ENCODE assay signal across 16 cellular contexts in the genomic region with DNA sequence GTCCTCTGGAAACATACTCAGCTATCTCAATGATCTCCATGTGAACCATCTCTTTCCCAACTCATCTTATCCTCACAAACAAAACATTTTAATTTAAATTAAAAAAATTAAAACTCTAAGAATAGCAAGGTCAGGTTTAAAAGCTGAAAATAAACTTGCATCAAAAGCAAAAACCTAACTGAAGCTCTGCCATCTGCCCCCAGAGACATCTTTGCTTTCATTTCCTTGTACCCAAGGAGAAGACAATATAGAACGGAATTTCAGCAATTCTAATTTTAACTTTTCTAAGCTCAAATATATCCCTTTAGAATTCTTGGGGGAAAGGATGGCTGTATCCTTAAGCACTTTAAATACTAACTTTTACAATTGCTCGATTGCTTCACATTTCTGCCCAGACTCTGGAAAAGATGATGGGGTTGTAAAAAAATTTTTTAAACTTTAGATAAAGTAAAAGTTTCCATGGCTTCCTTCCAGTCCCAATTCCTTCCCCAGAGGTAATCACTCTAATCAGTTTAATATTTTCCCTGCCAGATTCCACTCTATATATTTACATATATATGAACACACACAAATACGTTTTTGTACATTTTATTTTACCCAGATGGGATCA.
A peak's percentile ranks its signal among the peaks of the same experiment; 100 is the strongest.
DNase-seq lines count a peak whose midpoint lies in the region; FAIRE-seq and TF ChIP-seq lines count a peak whose summit lies in the region.
"Had no signal": no experiment of that assay in that cellular context is flagged by ENCODE, and none has a peak within 500 bp of the region (broad histone marks: within the 10 kb centered on the region; RNA-seq: fewer than 3 reads in every experiment).

No MANE protein-coding gene starts in this region.

- TF ChIP-seq POLR2A in GM12892 (IDR thresholded peaks at IDR 0.05; ENCODE audit: low read depth, low read length) (no peak), erythroblast (IDR thresholded peaks at IDR 0.05; ENCODE audit: low read length) (no peak)

- 29% methylated on average over 3 of the region's 3 CpGs for WGBS in smooth muscle cell (ENCODE audit: low lambda C conversion rate)

- no peak for DNase-seq in GM12892 (ENCODE audit: insufficient read length)
- DNase-seq in dorsolateral prefrontal cortex = no peak
- no peak for DNase-seq in smooth muscle cell (lab: John Stamatoyannopoulos, UW; ENCODE audit: unreplicated experiment)
- no peak for DNase-seq in HuH-7.5 (ENCODE audit: low spot score)
- no peak for DNase-seq in head of caudate nucleus
- DNase-seq in SW480 (ENCODE audit: low spot score) = no peak
- DNase-seq in erythroblast (lab: John Stamatoyannopoulos, UW) = no peak
- DNase-seq: activated CD4-positive, alpha-beta T cell treated with anti-CD3 and anti-CD28 coated beads, Interleukin-2, amount 50 U/mL, for 4 hours; CD4-positive, CD25-positive, alpha-beta regulatory T cell; NCI-H2107; NCI-H82 had no signal

- H3K79me2 ChIP-seq in OCI-LY3 (ENCODE audit: low read length) = peaks cover 7% of the 10 kb centered on the region; the same call in 1 of the 2 replicates
- H3K79me2 ChIP-seq in smooth muscle cell (ENCODE audit: low read depth) = peaks cover 23% of the 10 kb centered on the region

- no peaks in the 10 kb centered on the region for H3K27me3 ChIP-seq in OCI-LY3 (ENCODE audit: low read depth, low read length)
- no peaks in the 10 kb centered on the region for H3K27me3 ChIP-seq in dorsolateral prefrontal cortex
- H3K27me3 ChIP-seq in smooth muscle cell (ENCODE audit: low read depth) = no peaks in the 10 kb centered on the region
- H3K27me3 ChIP-seq: tibial nerve had no signal

- no peak for TF ChIP-seq CTCF in OCI-LY3 (IDR thresholded peaks at IDR 0.05; ENCODE audit: low read depth, low read length)
- no peak for TF ChIP-seq CTCF in dorsolateral prefrontal cortex (IDR thresholded peaks at IDR 0.05 in 54 of 56, conservative IDR thresholded peaks at IDR 0.05 in 2 of 56; ENCODE audit: low read depth in 1 of 56, partially characterized antibody in 56 of 56)
- TF ChIP-seq CTCF in smooth muscle cell (IDR thresholded peaks at IDR 0.05; ENCODE audit: borderline replicate concordance, insufficient read depth, poor library complexity, severe bottlenecking) = no peak

- H4K20me1 ChIP-seq in OCI-LY3 (ENCODE audit: insufficient read depth, low read length) = no peaks in the 10 kb centered on the region
- H4K20me1 ChIP-seq in smooth muscle cell (ENCODE audit: low read depth) = peaks cover 38% of the 10 kb centered on the region

- no peaks in the 10 kb centered on the region for H3K9me3 ChIP-seq in OCI-LY3 (ENCODE audit: insufficient read depth, low read length)
- no peaks in the 10 kb centered on the region for H3K9me3 ChIP-seq in smooth muscle cell (replicated peaks; ENCODE audit: low read depth)
- H3K9me3 ChIP-seq: prostate gland, tibial nerve had no signal

- intact Hi-C loops in dorsolateral prefrontal cortex (cut with DNase I) (no loop called here), head of caudate nucleus (cut with DNase I) (no loop called here)

- H3K27ac ChIP-seq in OCI-LY3 (ENCODE audit: low read length) (no peak overlapping the region), dorsolateral prefrontal cortex (peak overlapping the region in 45 of 59 donors; percentile 11 to 78 (median 62)), smooth muscle cell (ENCODE audit: low read depth) (peak overlapping the region; percentile 58)
- H3K27ac ChIP-seq: prostate gland had no signal

- no peak overlapping the region for H2AFZ ChIP-seq in OCI-LY3 (ENCODE audit: low read depth, low read length)
- H2AFZ ChIP-seq in smooth muscle cell (ENCODE audit: low read depth) = no peak overlapping the region

- no peaks in the 10 kb centered on the region for H3K36me3 ChIP-seq in OCI-LY3 (replicated peaks; ENCODE audit: low read depth, low read length)
- no peaks in the 10 kb centered on the region for H3K36me3 ChIP-seq in smooth muscle cell (ENCODE audit: low read depth)
- H3K36me3 ChIP-seq: prostate gland, tibial nerve had no signal

- H3K4me2 ChIP-seq in OCI-LY3 (ENCODE audit: low read length) (peak overlapping the region; percentile 42), smooth muscle cell (peak overlapping the region; percentile 74)

- FAIRE-seq in GM12892 (lab: Jason Lieb, UNC) = peak; percentile 24
- FAIRE-seq: frontal cortex, islet of Langerhans had no signal

- peaks cover 14% of the 10 kb centered on the region for H3F3A ChIP-seq in smooth muscle cell (ENCODE audit: low read depth)

- no peak overlapping the region for H3K9ac ChIP-seq in OCI-LY3 (ENCODE audit: low read length)
- H3K9ac ChIP-seq in smooth muscle cell (ENCODE audit: low read depth) = no peak overlapping the region

- H3K4me3 ChIP-seq in OCI-LY3 (ENCODE audit: low read length) (no peak overlapping the region), dorsolateral prefrontal cortex (no peak overlapping the region), smooth muscle cell (no peak overlapping the region)
- H3K4me3 ChIP-seq: prostate gland, tibial nerve had no signal

- H3K4me1 ChIP-seq in OCI-LY3 (ENCODE audit: low read length) = peaks cover 39% of the 10 kb centered on the region
- H3K4me1 ChIP-seq in smooth muscle cell (ENCODE audit: low read depth) = peaks cover 14% of the 10 kb centered on the region
- H3K4me1 ChIP-seq: prostate gland had no signal
